Comparison of ENCODE assay signal across 10 cellular contexts in genomic region chr2:216497382-216497781, GRCh38. TPM values are rescaled to one million over a fixed set of nuclear protein-coding genes. Genes with fewer than 3 reads are reported as not detected.
DNase-seq lines count a peak whose midpoint lies in the region; ATAC-seq and TF ChIP-seq lines count a peak whose summit lies in the region.
"Had no signal": no experiment of that assay in that cellular context is flagged by ENCODE, and none has a peak within 500 bp of the region (broad histone marks: within the 10 kb centered on the region; RNA-seq: fewer than 3 reads in every experiment).

No MANE protein-coding gene starts in this region.

- peaks cover 40% of the 10 kb centered on the region for H3K4me1 Mint-ChIP-seq in memory B cell

- H3K27me3 Mint-ChIP-seq in memory B cell, result no peaks in the 10 kb centered on the region

- no peak for TF ChIP-seq CTCF in heart right ventricle (IDR thresholded peaks at IDR 0.05)
- TF ChIP-seq CTCF in tibial nerve (IDR thresholded peaks at IDR 0.05), result no peak

- no peak for ATAC-seq in heart right ventricle
- no peak for ATAC-seq in Right ventricle myocardium inferior
- ATAC-seq in activated naive CD4-positive, alpha-beta T cell treated with anti-CD3 and anti-CD28 coated beads, Interleukin-2, amount 50 U/mL, for 72 hours, result no peak
- ATAC-seq in memory B cell (ENCODE audit: low read depth), result no peak
- ATAC-seq in GM19035 (IDR thresholded peaks at IDR 0.05; ENCODE audit: unreplicated experiment), result no peak
- ATAC-seq in HG03378 (IDR thresholded peaks at IDR 0.05; ENCODE audit: unreplicated experiment), result no peak

- H3K9me3 ChIP-seq in heart right ventricle, result no peaks in the 10 kb centered on the region
- no peaks in the 10 kb centered on the region for H3K9me3 ChIP-seq in tibial nerve

- no peak for TF ChIP-seq POLR2A in tibial nerve (IDR thresholded peaks at IDR 0.05)

- peaks cover 6 to 65% (median 26%) of the 10 kb centered on the region in 9 donors for H3K4me1 ChIP-seq in heart right ventricle
- peaks cover 0 to 45% (median 13%) of the 10 kb centered on the region in 4 donors for H3K4me1 ChIP-seq in tibial nerve

- DNase-seq in heart right ventricle, result no peak
- DNase-seq in Right ventricle myocardium inferior (ENCODE audit: missing footprints), result no peak
- no peak for DNase-seq in activated naive CD4-positive, alpha-beta T cell treated with anti-CD3 and anti-CD28 coated beads, Interleukin-2, amount 50 U/mL, for 72 hours (ENCODE audit: low spot score in 2 of 2)
- DNase-seq in memory B cell (ENCODE audit: low spot score in 2 of 2), result no peak
- no peak for DNase-seq in tibial nerve (ENCODE audit: low spot score in 2 of 2)
- no peak for DNase-seq in AML-193 (lab: John Stamatoyannopoulos, UW)
- DNase-seq: foreskin melanocyte, NCI-H526 treated with DMSO at 0.1 percent for 48 hours had no signal

- intact Hi-C loops in heart right ventricle (cut with DNase I), result no loop called here
- intact Hi-C loops in Right ventricle myocardium inferior (cut with DNase I), result no loop called here

- peaks cover 0 to 30% (median 23%) of the 10 kb centered on the region in 9 donors for H3K36me3 ChIP-seq in heart right ventricle
- H3K36me3 ChIP-seq in tibial nerve, result peaks cover 0 to 31% (median 15%) of the 10 kb centered on the region in 3 donors

- peak overlapping the region; percentile 98 to 99 for H3K27ac Mint-ChIP-seq in activated naive CD4-positive, alpha-beta T cell treated with anti-CD3 and anti-CD28 coated beads, Interleukin-2, amount 50 U/mL, for 72 hours
- peak overlapping the region; percentile 97 for H3K27ac Mint-ChIP-seq in memory B cell

- H3K27me3 ChIP-seq in heart right ventricle, result no peaks in the 10 kb centered on the region
- H3K27me3 ChIP-seq in tibial nerve, result no peaks in the 10 kb centered on the region

- TF ChIP-seq EP300 in tibial nerve (IDR thresholded peaks at IDR 0.05), result no peak

- H3K27ac ChIP-seq in heart right ventricle, result peak overlapping the region in 9 of 10 donors; percentile 75 to 90 (median 84)
- peak overlapping the region in 2 of 4 donors; percentile 86 to 89 for H3K27ac ChIP-seq in tibial nerve

- H3K4me3 Mint-ChIP-seq in memory B cell, result peak overlapping the region; percentile 96

- H3K4me3 ChIP-seq in heart right ventricle, result peak overlapping the region in 6 of 10 donors; percentile 79 to 99 (median 84)
- peak overlapping the region in 3 of 4 donors; percentile 68 to 80 (median 73) for H3K4me3 ChIP-seq in tibial nerve

- H3K36me3 Mint-ChIP-seq in activated naive CD4-positive, alpha-beta T cell treated with anti-CD3 and anti-CD28 coated beads, Interleukin-2, amount 50 U/mL, for 72 hours, result peaks cover 40 to 43% of the 10 kb centered on the region in 2 donors
- peaks cover 15% of the 10 kb centered on the region for H3K36me3 Mint-ChIP-seq in memory B cell

- WGBS in heart right ventricle, 2 donors, result 95 to 96% methylated on average over 3 of the region's 3 CpGs
- WGBS in tibial nerve, 2 donors, result 94 to 95% methylated on average over 3 of the region's 3 CpGs

- no peaks in the 10 kb centered on the region for H3K9me3 Mint-ChIP-seq in activated naive CD4-positive, alpha-beta T cell treated with anti-CD3 and anti-CD28 coated beads, Interleukin-2, amount 50 U/mL, for 72 hours
- H3K9me3 Mint-ChIP-seq in memory B cell, result no peaks in the 10 kb centered on the region

RNA-seq across cellular contexts. Expression of gene RPL37A, which starts 1.3 kb away (rescaled TPM):
- total RNA-seq in heart right ventricle (1,000 to 10,000 TPM; 1,773 to 2,212 (median 2,050) TPM), Right ventricle myocardium inferior (2,083 TPM), tibial nerve (1,000 to 10,000 TPM; 1,138 to 2,228 (median 1,396) TPM)
- polyA plus RNA-seq in heart right ventricle, result 1,000 to 10,000 TPM; 2,109 to 6,100 TPM
- total RNA-seq in activated naive CD4-positive, alpha-beta T cell treated with anti-CD3 and anti-CD28 coated beads, Interleukin-2, amount 50 U/mL, for 72 hours, result 1,000 to 10,000 TPM; 3,400 to 3,972 TPM
